Comparison of ENCODE assay signal across 11 cellular contexts in the genomic region with DNA sequence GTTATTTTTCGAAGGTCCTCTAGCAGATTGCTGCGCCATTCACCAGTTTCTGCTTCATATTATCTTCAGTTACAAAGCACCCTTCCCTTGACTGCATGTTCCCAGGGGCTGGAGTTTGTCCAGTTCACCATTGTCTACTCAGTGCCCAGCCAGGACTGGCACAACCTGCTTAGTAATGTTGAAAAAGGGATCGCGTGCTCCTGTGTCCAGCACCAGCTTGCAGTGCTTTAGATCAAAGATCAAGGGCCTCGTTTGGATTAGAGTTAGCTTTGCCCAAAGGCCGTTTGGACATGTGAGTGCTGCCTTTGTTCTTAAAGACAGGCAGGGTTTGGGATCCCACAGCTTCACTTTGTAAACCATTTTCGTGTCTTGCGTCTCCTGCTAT. TPM values are rescaled to one million over a fixed set of nuclear protein-coding genes. Genes with fewer than 3 reads are reported as not detected.
A peak's percentile ranks its signal among the peaks of the same experiment; 100 is the strongest.
DNase-seq lines count a peak whose midpoint lies in the region; ATAC-seq and TF ChIP-seq lines count a peak whose summit lies in the region.
"Had no signal": no experiment of that assay in that cellular context is flagged by ENCODE, and none has a peak within 500 bp of the region (broad histone marks: within the 10 kb centered on the region; RNA-seq: fewer than 3 reads in every experiment).

No MANE protein-coding gene starts in this region.

- DNase-seq in left ventricle myocardium inferior (no peak), left cardiac atrium (no peak), mesothelial cell of epicardium (ENCODE audit: low spot score in 2 of 2, unreplicated experiment in 2 of 2) (no peak), upper lobe of right lung (peak; percentile 18)
- DNase-seq in activated naive CD8-positive, alpha-beta T cell treated with anti-CD3 and anti-CD28 coated beads, Interleukin-2, amount 50 U/mL, for 24 hours = no peak
- no peak for DNase-seq in stimulated activated CD4-positive, alpha-beta T cell treated with anti-CD3 and anti-CD28 coated beads, Interleukin-4, amount 100 ng/mL, for 4 hours
- DNase-seq: EL had no signal

- H3K27me3 Mint-ChIP-seq in activated naive CD8-positive, alpha-beta T cell treated with anti-CD3 and anti-CD28 coated beads, Interleukin-2, amount 50 U/mL, for 24 hours = no peaks in the 10 kb centered on the region
- H3K27me3 Mint-ChIP-seq in mesothelial cell of epicardium (ENCODE audit: low read depth) = peaks cover 4% of the 10 kb centered on the region

- intact Hi-C loops in left ventricle myocardium inferior (cut with micrococcal nuclease) (no loop called here), left cardiac atrium (cut with DNase I) (no loop called here), upper lobe of right lung (cut with DNase I) (loop anchor here (10.0 kb wide), 1 partner anchor 60 kb away; no protein-coding TSS in a partner anchor)

- H3K9me3 ChIP-seq in left ventricle myocardium inferior (replicated peaks) (no peaks in the 10 kb centered on the region), upper lobe of right lung (no peaks in the 10 kb centered on the region)
- H3K9me3 ChIP-seq: neutrophil, vagina had no signal

- H3K36me3 Mint-ChIP-seq in activated naive CD8-positive, alpha-beta T cell treated with anti-CD3 and anti-CD28 coated beads, Interleukin-2, amount 50 U/mL, for 24 hours (ENCODE audit: low read depth) = peaks cover 19% of the 10 kb centered on the region
- H3K36me3 Mint-ChIP-seq in mesothelial cell of epicardium = no peaks in the 10 kb centered on the region

- H3K27ac ChIP-seq in left ventricle myocardium inferior (replicated peaks) (peak overlapping the region; percentile 98), upper lobe of right lung (no peak overlapping the region)
- H3K27ac ChIP-seq: neutrophil had no signal

- peaks cover 57% of the 10 kb centered on the region for H3K4me1 ChIP-seq in left ventricle myocardium inferior
- H3K4me1 ChIP-seq in upper lobe of right lung = peaks cover 14% of the 10 kb centered on the region

- H3K27ac Mint-ChIP-seq in activated naive CD8-positive, alpha-beta T cell treated with anti-CD3 and anti-CD28 coated beads, Interleukin-2, amount 50 U/mL, for 24 hours = peak overlapping the region; percentile 49
- no peak overlapping the region for H3K27ac Mint-ChIP-seq in mesothelial cell of epicardium

- H3K4me3 Mint-ChIP-seq in activated naive CD8-positive, alpha-beta T cell treated with anti-CD3 and anti-CD28 coated beads, Interleukin-2, amount 50 U/mL, for 24 hours = peak overlapping the region; percentile 90
- H3K4me3 Mint-ChIP-seq in mesothelial cell of epicardium = peak overlapping the region; percentile 76

- peak overlapping the region; percentile 98 for H3K4me3 ChIP-seq in left ventricle myocardium inferior
- H3K4me3 ChIP-seq in upper lobe of right lung = peak overlapping the region; percentile 87

- H3K9me3 Mint-ChIP-seq in activated naive CD8-positive, alpha-beta T cell treated with anti-CD3 and anti-CD28 coated beads, Interleukin-2, amount 50 U/mL, for 24 hours = no peaks in the 10 kb centered on the region
- no peaks in the 10 kb centered on the region for H3K9me3 Mint-ChIP-seq in mesothelial cell of epicardium

- H3K36me3 ChIP-seq in left ventricle myocardium inferior (peaks cover 6% of the 10 kb centered on the region), upper lobe of right lung (no peaks in the 10 kb centered on the region)
- H3K36me3 ChIP-seq: neutrophil, vagina had no signal

- peaks cover 63% of the 10 kb centered on the region for H3K4me1 Mint-ChIP-seq in activated naive CD8-positive, alpha-beta T cell treated with anti-CD3 and anti-CD28 coated beads, Interleukin-2, amount 50 U/mL, for 24 hours
- peaks cover 21% of the 10 kb centered on the region for H3K4me1 Mint-ChIP-seq in mesothelial cell of epicardium

- no peak for TF ChIP-seq CTCF in left ventricle myocardium inferior (IDR thresholded peaks at IDR 0.05; ENCODE audit: borderline replicate concordance)
- no peak for TF ChIP-seq CTCF in mesothelial cell of epicardium (IDR thresholded peaks at IDR 0.05; ENCODE audit: unreplicated experiment)
- TF ChIP-seq CTCF in upper lobe of right lung (IDR thresholded peaks at IDR 0.05) = no peak

- H3K27me3 ChIP-seq in left ventricle myocardium inferior (ENCODE audit: low read depth) (no peaks in the 10 kb centered on the region), upper lobe of right lung (no peaks in the 10 kb centered on the region)
- H3K27me3 ChIP-seq: vagina had no signal

- no peak for ATAC-seq in left cardiac atrium
- no peak for ATAC-seq in activated naive CD8-positive, alpha-beta T cell treated with anti-CD3 and anti-CD28 coated beads, Interleukin-2, amount 50 U/mL, for 24 hours
- no peak for ATAC-seq in upper lobe of right lung
- ATAC-seq in HG03469 (IDR thresholded peaks at IDR 0.05; ENCODE audit: unreplicated experiment) = no peak
- ATAC-seq in HG03025 (IDR thresholded peaks at IDR 0.05; ENCODE audit: low FRiP score, unreplicated experiment) = no peak

RNA-seq across cellular contexts. Expression of gene ATP6V0E2, which starts 0.9 kb away (rescaled TPM):
- total RNA-seq in left ventricle myocardium inferior (120 TPM), left cardiac atrium (100 to 1,000 TPM in 1 of 2 donors, 10 to 100 TPM in 1; 56.8 to 104 TPM), mesothelial cell of epicardium (27.1 to 30.0 TPM (median 28.3 TPM) in 3 replicates), upper lobe of right lung (19.6 TPM)

RNA-seq across cellular contexts. Expression of gene ZNF862, which starts 36.5 kb away (rescaled TPM):
- total RNA-seq in left ventricle myocardium inferior = 10.4 TPM
- total RNA-seq in left cardiac atrium = 1 to 10 TPM; 8.7 to 9.7 TPM
- 27.4 to 31.6 TPM (median 27.7 TPM) in 3 replicates for total RNA-seq in mesothelial cell of epicardium
- 14.6 TPM for total RNA-seq in upper lobe of right lung
